In genomic region chr7:152674860-152675760, GRCh38 we compare ENCODE assay signal across 8 cellular contexts. TPM values are rescaled to one million over a fixed set of nuclear protein-coding genes. Genes with fewer than 3 reads are reported as not detected.
DNase-seq lines count a peak whose midpoint lies in the region; TF ChIP-seq lines count a peak whose summit lies in the region.

No MANE protein-coding gene starts in this region.

- POLR2A ChIA-PET in HEK293 (lab: Yijun Ruan, JAX) = no interaction called here

- peaks cover 16% of the 10 kb centered on the region for H3K36me3 Mint-ChIP-seq in activated CD4-positive, alpha-beta T cell treated with anti-CD3 and anti-CD28 coated beads, Interleukin-2, amount 10 ng/mL, durations not matched to agents 24 days and 14 days (ENCODE audit: low read depth)

- CTCF ChIA-PET in HEK293 (lab: Yijun Ruan, JAX) = no interaction called here

- peak overlapping the region; percentile 90 for H3K4me3 ChIP-seq in HEK293 (ENCODE audit: low read depth, low read length)
- peak overlapping the region; percentile 81 for H3K4me3 ChIP-seq in fibroblast of mammary gland (ENCODE audit: control insufficient read depth, low read depth, low read length)
- peak overlapping the region; percentile 87 for H3K4me3 ChIP-seq in rectal smooth muscle tissue (ENCODE audit: low read length)

- H3K36me3 ChIP-seq in HEK293 (ENCODE audit: control insufficient read depth in 2 of 2, insufficient read depth in 1 of 2, low read length in 2 of 2) (peaks cover 0 to 22% of the 10 kb centered on the region in 2 experiments; a peak in 2 of 3 replicates), rectal smooth muscle tissue (ENCODE audit: control insufficient read depth, insufficient read depth, low read length) (no peaks in the 10 kb centered on the region)

- TF ChIP-seq CTCF in HEK293 (tag by site-specific recombination; IDR thresholded peaks at IDR 0.05) = no peak
- no peak for TF ChIP-seq CTCF in fibroblast of mammary gland (conservative IDR thresholded peaks at IDR 0.05; ENCODE audit: control insufficient read depth, insufficient read depth, low read depth, low read length)

- H3K27me3 ChIP-seq in rectal smooth muscle tissue (ENCODE audit: control insufficient read depth, insufficient read depth, low read length) = no peaks in the 10 kb centered on the region

- H3K4me1 ChIP-seq in HEK293 (ENCODE audit: control insufficient read depth, insufficient read depth, low read length) (no peaks in the 10 kb centered on the region), rectal smooth muscle tissue (ENCODE audit: control insufficient read depth, insufficient read depth, low read length) (no peaks in the 10 kb centered on the region)

- peak overlapping the region; percentile 94 for H3K4me3 Mint-ChIP-seq in activated CD4-positive, alpha-beta T cell treated with anti-CD3 and anti-CD28 coated beads, Interleukin-2, amount 10 ng/mL, durations not matched to agents 24 days and 14 days

- no peaks in the 10 kb centered on the region for H3K9me3 Mint-ChIP-seq in activated CD4-positive, alpha-beta T cell treated with anti-CD3 and anti-CD28 coated beads, Interleukin-2, amount 10 ng/mL, durations not matched to agents 24 days and 14 days

- intact Hi-C loops in activated CD4-positive, alpha-beta T cell treated with anti-CD3 and anti-CD28 coated beads, Interleukin-2, amount 10 ng/mL, durations not matched to agents 24 days and 14 days (cut with micrococcal nuclease) = loop anchor here (5.0 kb wide), 4 partner anchors 338 to 1153 kb away; partner anchors contain the start of gene GALNT11

- no peaks in the 10 kb centered on the region for H3K9me3 ChIP-seq in HEK293 (ENCODE audit: control insufficient read depth, insufficient read depth, low read depth, low read length)

- peak overlapping the region; percentile 70 for H3K27ac ChIP-seq in HEK293 (ENCODE audit: extremely low read depth, low read depth, low read length)
- H3K27ac ChIP-seq in rectal smooth muscle tissue (ENCODE audit: low read depth, low read length) = no peak overlapping the region

- H3K4me1 Mint-ChIP-seq in activated CD4-positive, alpha-beta T cell treated with anti-CD3 and anti-CD28 coated beads, Interleukin-2, amount 10 ng/mL, durations not matched to agents 24 days and 14 days = peaks cover 15% of the 10 kb centered on the region

- H3K27ac Mint-ChIP-seq in activated CD4-positive, alpha-beta T cell treated with anti-CD3 and anti-CD28 coated beads, Interleukin-2, amount 10 ng/mL, durations not matched to agents 24 days and 14 days = peak overlapping the region; percentile 97

- H3K27me3 Mint-ChIP-seq in activated CD4-positive, alpha-beta T cell treated with anti-CD3 and anti-CD28 coated beads, Interleukin-2, amount 10 ng/mL, durations not matched to agents 24 days and 14 days = no peaks in the 10 kb centered on the region

- peak; percentile 75 for DNase-seq in activated CD4-positive, alpha-beta T cell treated with anti-CD3 and anti-CD28 coated beads, Interleukin-2, amount 10 ng/mL, durations not matched to agents 24 days and 14 days
- DNase-seq in activated CD4-positive, alpha-beta T cell treated with anti-CD3 and anti-CD28 coated beads for 1 hour = no peak
- DNase-seq in NCI-H1105 (lab: John Stamatoyannopoulos, UW) = peak; percentile 64
- peak; percentile 13 for DNase-seq in UCSD-AML1 (lab: John Stamatoyannopoulos, UW; ENCODE audit: unreplicated experiment)
- peak; percentile 25 for DNase-seq in fibroblast of mammary gland (ENCODE audit: low read depth)
- DNase-seq in ureter (ENCODE audit: low spot score) = no peak

- H3K9ac ChIP-seq in rectal smooth muscle tissue (ENCODE audit: low read length) = no peak overlapping the region

TF ChIP-seq in HEK293, 187 proteins besides CTCF, POLR2A, EP300 and RAD21 (continues in another document):
- TF ChIP-seq ZNF302 (tag by site-specific recombination; IDR thresholded peaks at IDR 0.05; ENCODE audit: low read depth) (no peak), YY2 (tag by site-specific recombination; IDR thresholded peaks at IDR 0.05) (peak; percentile 59; the same call in 1 of the 2 replicates), ZNF768 (tag by site-specific recombination; IDR thresholded peaks at IDR 0.05) (no peak), ZBTB17 (tag by site-specific recombination; IDR thresholded peaks at IDR 0.05) (peak; percentile 32; the same call in 1 of the 2 replicates), ZNF223 (tag by site-specific recombination; IDR thresholded peaks at IDR 0.05) (no peak), SCRT2 (tag by site-specific recombination; IDR thresholded peaks at IDR 0.05) (peak; percentile 61; the same call in 1 of the 2 replicates), ZBTB20 (tag by site-specific recombination; IDR thresholded peaks at IDR 0.05) (no peak), ZNF324 (tag by site-specific recombination; IDR thresholded peaks at IDR 0.05) (no peak), ZNF654 (tag by site-specific recombination; IDR thresholded peaks at IDR 0.05; ENCODE audit: low read depth) (no peak), ZNF76 (tag by site-specific recombination; IDR thresholded peaks at IDR 0.05; ENCODE audit: borderline replicate concordance, low read depth) (peak; percentile 33; the same call in 1 of the 2 replicates), ZNF274 (IDR thresholded peaks at IDR 0.05; ENCODE audit: low read length) (no peak), ZNF274 (tag by site-specific recombination; IDR thresholded peaks at IDR 0.05; ENCODE audit: borderline replicate concordance) (no peak), ZNF596 (tag by site-specific recombination; IDR thresholded peaks at IDR 0.05) (0 out of 2 replicates have a peak, but pooled peaks have one; percentile 23), ZNF544 (tag by site-specific recombination; IDR thresholded peaks at IDR 0.05) (no peak), ZNF561 (tag by site-specific recombination; IDR thresholded peaks at IDR 0.05; ENCODE audit: borderline replicate concordance) (0 out of 2 replicates have a peak, but pooled peaks have one; percentile 32), ZNF549 (tag by site-specific recombination; IDR thresholded peaks at IDR 0.05) (no peak), HOXC10 (CRISPR knock-in tag; IDR thresholded peaks at IDR 0.05) (no peak), ZNF791 (tag by site-specific recombination; IDR thresholded peaks at IDR 0.05) (no peak), ZNF623 (tag by site-specific recombination; IDR thresholded peaks at IDR 0.05) (no peak), ZSCAN30 (tag by site-specific recombination; IDR thresholded peaks at IDR 0.05) (0 out of 2 replicates have a peak, but pooled peaks have one; percentile 43), ZNF114 (tag by site-specific recombination; IDR thresholded peaks at IDR 0.05) (no peak), ZBTB48 (tag by site-specific recombination; IDR thresholded peaks at IDR 0.05) (peak; percentile 42; the same call in 1 of the 2 replicates)
- TF ChIP-seq, protein P1, sequence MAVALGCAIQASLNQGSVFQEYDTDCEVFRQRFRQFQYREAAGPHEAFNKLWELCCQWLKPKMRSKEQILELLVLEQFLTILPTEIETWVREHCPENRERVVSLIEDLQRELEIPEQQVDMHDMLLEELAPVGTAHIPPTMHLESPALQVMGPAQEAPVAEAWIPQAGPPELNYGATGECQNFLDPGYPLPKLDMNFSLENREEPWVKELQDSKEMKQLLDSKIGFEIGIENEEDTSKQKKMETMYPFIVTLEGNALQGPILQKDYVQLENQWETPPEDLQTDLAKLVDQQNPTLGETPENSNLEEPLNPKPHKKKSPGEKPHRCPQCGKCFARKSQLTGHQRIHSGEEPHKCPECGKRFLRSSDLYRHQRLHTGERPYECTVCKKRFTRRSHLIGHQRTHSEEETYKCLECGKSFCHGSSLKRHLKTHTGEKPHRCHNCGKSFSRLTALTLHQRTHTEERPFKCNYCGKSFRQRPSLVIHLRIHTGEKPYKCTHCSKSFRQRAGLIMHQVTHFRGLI (tag by site-specific recombination; IDR thresholded peaks at IDR 0.05) = no peak
- TF ChIP-seq, protein P2, sequence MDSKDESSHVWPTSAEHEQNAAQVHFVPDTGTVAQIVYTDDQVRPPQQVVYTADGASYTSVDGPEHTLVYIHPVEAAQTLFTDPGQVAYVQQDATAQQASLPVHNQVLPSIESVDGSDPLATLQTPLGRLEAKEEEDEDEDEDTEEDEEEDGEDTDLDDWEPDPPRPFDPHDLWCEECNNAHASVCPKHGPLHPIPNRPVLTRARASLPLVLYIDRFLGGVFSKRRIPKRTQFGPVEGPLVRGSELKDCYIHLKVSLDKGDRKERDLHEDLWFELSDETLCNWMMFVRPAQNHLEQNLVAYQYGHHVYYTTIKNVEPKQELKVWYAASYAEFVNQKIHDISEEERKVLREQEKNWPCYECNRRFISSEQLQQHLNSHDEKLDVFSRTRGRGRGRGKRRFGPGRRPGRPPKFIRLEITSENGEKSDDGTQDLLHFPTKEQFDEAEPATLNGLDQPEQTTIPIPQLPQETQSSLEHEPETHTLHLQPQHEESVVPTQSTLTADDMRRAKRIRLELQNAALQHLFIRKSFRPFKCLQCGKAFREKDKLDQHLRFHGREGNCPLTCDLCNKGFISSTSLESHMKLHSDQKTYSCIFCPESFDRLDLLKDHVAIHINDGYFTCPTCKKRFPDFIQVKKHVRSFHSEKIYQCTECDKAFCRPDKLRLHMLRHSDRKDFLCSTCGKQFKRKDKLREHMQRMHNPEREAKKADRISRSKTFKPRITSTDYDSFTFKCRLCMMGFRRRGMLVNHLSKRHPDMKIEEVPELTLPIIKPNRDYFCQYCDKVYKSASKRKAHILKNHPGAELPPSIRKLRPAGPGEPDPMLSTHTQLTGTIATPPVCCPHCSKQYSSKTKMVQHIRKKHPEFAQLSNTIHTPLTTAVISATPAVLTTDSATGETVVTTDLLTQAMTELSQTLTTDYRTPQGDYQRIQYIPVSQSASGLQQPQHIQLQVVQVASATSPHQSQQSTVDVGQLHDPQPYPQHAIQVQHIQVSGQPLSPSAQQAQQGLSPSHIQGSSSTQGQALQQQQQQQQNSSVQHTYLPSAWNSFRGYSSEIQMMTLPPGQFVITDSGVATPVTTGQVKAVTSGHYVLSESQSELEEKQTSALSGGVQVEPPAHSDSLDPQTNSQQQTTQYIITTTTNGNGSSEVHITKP (tag by site-specific recombination; IDR thresholded peaks at IDR 0.05) = no peak

RNA-seq across cellular contexts. Expression of gene XRCC2, which starts 0.8 kb away (rescaled TPM):
- total RNA-seq in activated CD4-positive, alpha-beta T cell treated with anti-CD3 and anti-CD28 coated beads, Interleukin-2, amount 10 ng/mL, durations not matched to agents 24 days and 14 days = 26.2 and 28.5 TPM in 2 replicates
- 0.96 TPM for total RNA-seq in ureter

Comparison
In these comparisons a context has a peak if more than half of its experiments do, and no peak if none do; other contexts are left out.
1. DNase-seq: peak in activated CD4-positive, alpha-beta T cell treated with anti-CD3 and anti-CD28 coated beads, Interleukin-2, amount 10 ng/mL, durations not matched to agents 24 days and 14 days (single experiment), NCI-H1105 (single experiment), UCSD-AML1 (single experiment) and fibroblast of mammary gland (single experiment); none in activated CD4-positive, alpha-beta T cell treated with anti-CD3 and anti-CD28 coated beads for 1 hour (single experiment) and ureter (single experiment).
2. RNA of gene XRCC2, which starts 0.8 kb away (total RNA-seq): 26.2 to 28.5 TPM in activated CD4-positive, alpha-beta T cell treated with anti-CD3 and anti-CD28 coated beads, Interleukin-2, amount 10 ng/mL, durations not matched to agents 24 days and 14 days; 0.96 TPM in ureter (single experiment); every median in the first group is over 10 times any median in the second.
3. Peak in every context shown above with its lines, with median percentiles within 50 percentile points of each other: H3K4me3 ChIP-seq.